Comparison of ENCODE assay signal across 11 cellular contexts in genomic region chr6:35392773-35393672, GRCh38. TPM values are rescaled to one million over a fixed set of nuclear protein-coding genes. Genes with fewer than 3 reads are reported as not detected.
DNase-seq lines count a peak whose midpoint lies in the region; ATAC-seq, FAIRE-seq and TF ChIP-seq lines count a peak whose summit lies in the region.
"Had no signal": no experiment of that assay in that cellular context is flagged by ENCODE, and none has a peak within 500 bp of the region (broad histone marks: within the 10 kb centered on the region; RNA-seq: fewer than 3 reads in every experiment).

No MANE protein-coding gene starts in this region.

- peak overlapping the region; percentile 87 for H2BK20ac ChIP-seq in IMR-90 (ENCODE audit: low read depth, low read length)

- CTCF ChIA-PET in IMR-90 (lab: Yijun Ruan, JAX): interaction anchor here (1.4 kb wide), 1 partner anchor 22 kb away, joined by 5 read pairs; no protein-coding TSS in a partner anchor

- no peak overlapping the region for H3K4me2 ChIP-seq in IMR-90 (ENCODE audit: low read depth, low read length)

- H3K9ac ChIP-seq in IMR-90 (ENCODE audit: low read depth, low read length): no peak overlapping the region; the same call in 1 of the 2 replicates

- peak overlapping the region; percentile 94; the same call in 2 of the 3 replicates for H2BK15ac ChIP-seq in IMR-90 (ENCODE audit: low read depth, low read length)

- H3K56ac ChIP-seq in IMR-90 (ENCODE audit: extremely low read depth, insufficient read depth, low read length): 0 out of 2 replicates have a peak overlapping the region, but pooled peaks have one; percentile 10

- H3K4me3 ChIP-seq in CD4-positive, CD25-positive, alpha-beta regulatory T cell (ENCODE audit: low read depth, low read length): peak overlapping the region; percentile 26
- no peak overlapping the region for H3K4me3 ChIP-seq in IMR-90 (ENCODE audit: insufficient read depth, low read depth, low read length)
- H3K4me3 ChIP-seq in bronchial epithelial cell (ENCODE audit: low read depth, low read length): peak overlapping the region; percentile 31
- H3K4me3 ChIP-seq: coronary artery had no signal

- peak overlapping the region; percentile 56 for H3K27ac ChIP-seq in CD4-positive, CD25-positive, alpha-beta regulatory T cell (ENCODE audit: insufficient read depth, low read length, poor library complexity, severe bottlenecking)
- peak overlapping the region; percentile 90 for H3K27ac ChIP-seq in IMR-90 (ENCODE audit: insufficient read depth, low read length)
- H3K27ac ChIP-seq: coronary artery had no signal

- H3K79me1 ChIP-seq in IMR-90 (ENCODE audit: low read depth in 1 of 2, low read length in 2 of 2): peaks cover 45 to 89% of the 10 kb centered on the region in 2 experiments

- H3K36me3 ChIP-seq in CD4-positive, CD25-positive, alpha-beta regulatory T cell (ENCODE audit: control insufficient read depth, insufficient read depth, low read length): no peaks in the 10 kb centered on the region
- H3K36me3 ChIP-seq in IMR-90 (ENCODE audit: control insufficient read depth, insufficient read depth, low read length) (peaks cover 3% of the 10 kb centered on the region), bronchial epithelial cell (ENCODE audit: control insufficient read depth, insufficient read depth, low read length) (peaks cover 3% of the 10 kb centered on the region)

- no peaks in the 10 kb centered on the region for H3K9me3 Mint-ChIP-seq in CD4-positive, CD25-positive, alpha-beta regulatory T cell
- no peaks in the 10 kb centered on the region for H3K9me3 Mint-ChIP-seq in naive thymus-derived CD8-positive, alpha-beta T cell
- H3K9me3 Mint-ChIP-seq: stimulated activated naive CD8-positive, alpha-beta T cell treated with anti-CD3 and anti-CD28 coated beads, Interleukin-15, Interleukin-2, amounts not matched to agents 100 ng/mL and 50 ng/mL, for 24 hours had no signal

- WGBS in IMR-90 (ENCODE audit: extremely low coverage in 2 of 2, insufficient read length in 1 of 2), 2 experiments: 83% methylated on average over 1 of the region's 6 CpGs; no CpG with 5 or more reads in 1 of the 2 experiments

- peak overlapping the region; percentile 55; the same call in 1 of the 2 replicates for H3K18ac ChIP-seq in IMR-90 (ENCODE audit: low read depth, low read length)

- no peak for TF ChIP-seq CTCF in IMR-90 (conservative IDR thresholded peaks at IDR 0.05; ENCODE audit: low read depth, low read length)
- no peak for TF ChIP-seq CTCF in bronchial epithelial cell (IDR thresholded peaks at IDR 0.05; ENCODE audit: insufficient read depth, low read length, severe bottlenecking)

- peak overlapping the region; percentile 99 for H2AK5ac ChIP-seq in IMR-90 (ENCODE audit: low read depth, low read length)

- H2AK9ac ChIP-seq in IMR-90 (replicated peaks; ENCODE audit: low read depth, low read length, poor library complexity): peak overlapping the region; percentile 88

- no peaks in the 10 kb centered on the region for H3K27me3 Mint-ChIP-seq in CD4-positive, CD25-positive, alpha-beta regulatory T cell
- H3K27me3 Mint-ChIP-seq in naive thymus-derived CD8-positive, alpha-beta T cell: no peaks in the 10 kb centered on the region
- H3K27me3 Mint-ChIP-seq: stimulated activated naive CD8-positive, alpha-beta T cell treated with anti-CD3 and anti-CD28 coated beads, Interleukin-15, Interleukin-2, amounts not matched to agents 100 ng/mL and 50 ng/mL, for 24 hours had no signal

- peaks cover 22% of the 10 kb centered on the region for H3K4me1 ChIP-seq in CD4-positive, CD25-positive, alpha-beta regulatory T cell (ENCODE audit: control insufficient read depth, insufficient read depth, low read length, poor library complexity, severe bottlenecking)
- H3K4me1 ChIP-seq in IMR-90 (ENCODE audit: control insufficient read depth, insufficient read depth, low read length): peaks cover 41% of the 10 kb centered on the region

- H4K8ac ChIP-seq in IMR-90 (ENCODE audit: low read depth in 2 of 2, low read length in 2 of 2): peak overlapping the region; percentile 60 to 95

- DNase-seq in CD4-positive, CD25-positive, alpha-beta regulatory T cell: no peak
- no peak for DNase-seq in IMR-90
- DNase-seq in bronchial epithelial cell (ENCODE audit: low read depth): peak; percentile 68
- no peak for DNase-seq in naive thymus-derived CD8-positive, alpha-beta T cell
- no peak for DNase-seq in islet precursor cell
- no peak for DNase-seq in DMS114 treated with DMSO at 0.1 percent for 48 hours (lab: John Stamatoyannopoulos, UW; ENCODE audit: unreplicated experiment)
- no peak for DNase-seq in NCI-H2227 treated with DMSO at 0.1 percent for 48 hours (lab: John Stamatoyannopoulos, UW)
- DNase-seq in NCI-H345 (lab: John Stamatoyannopoulos, UW): no peak

- H4K91ac ChIP-seq in IMR-90 (ENCODE audit: insufficient read depth, low read depth, low read length): peak overlapping the region; percentile 92

- H3K4me3 Mint-ChIP-seq in CD4-positive, CD25-positive, alpha-beta regulatory T cell: peak overlapping the region in 1 of 4 donors; percentile 16
- peak overlapping the region in 5 of 10 donors; percentile 24 to 60 (median 42) for H3K4me3 Mint-ChIP-seq in naive thymus-derived CD8-positive, alpha-beta T cell
- H3K4me3 Mint-ChIP-seq: stimulated activated naive CD8-positive, alpha-beta T cell treated with anti-CD3 and anti-CD28 coated beads, Interleukin-15, Interleukin-2, amounts not matched to agents 100 ng/mL and 50 ng/mL, for 24 hours had no signal

- H3K27ac Mint-ChIP-seq in CD4-positive, CD25-positive, alpha-beta regulatory T cell: peak overlapping the region; percentile 88 to 93 (median 90)
- H3K27ac Mint-ChIP-seq in naive thymus-derived CD8-positive, alpha-beta T cell: peak overlapping the region; percentile 57 to 96 (median 86)

- peak overlapping the region; percentile 96 for H2BK120ac ChIP-seq in IMR-90 (ENCODE audit: low read depth, low read length)

- ATAC-seq in CD4-positive, CD25-positive, alpha-beta regulatory T cell (ENCODE audit: low read depth in 2 of 2): no peak
- ATAC-seq in IMR-90 (ENCODE audit: low read depth): no peak
- ATAC-seq in naive thymus-derived CD8-positive, alpha-beta T cell: no peak

- H3K4ac ChIP-seq in IMR-90 (ENCODE audit: low read depth, low read length): peak overlapping the region; percentile 98

- TF ChIP-seq RAD21 in IMR-90 (IDR thresholded peaks at IDR 0.05; ENCODE audit: low read length): no peak

- POLR2A ChIA-PET in IMR-90 (lab: Charles Lee; ENCODE audit: unreplicated experiment): no interaction called here
- POLR2A ChIA-PET in naive thymus-derived CD8-positive, alpha-beta T cell (lab: Charles Lee): interaction anchor here (0.5 to 1.4 kb wide), 2 partner anchors 36 to 127 kb away, joined by 3 read pairs; no protein-coding TSS in a partner anchor

- in situ Hi-C loops in IMR-90 (cut with MboI; ENCODE audit: low sequenced_read_pairs): no loop called here

- H3K14ac ChIP-seq in IMR-90 (replicated peaks; ENCODE audit: low read depth, low read length): peak overlapping the region; percentile 95

- H3K23ac ChIP-seq in IMR-90 (ENCODE audit: low read depth, low read length): peak overlapping the region; percentile 40

- no peaks in the 10 kb centered on the region for H3K27me3 ChIP-seq in CD4-positive, CD25-positive, alpha-beta regulatory T cell (ENCODE audit: control insufficient read depth, insufficient read depth, low read length)
- no peaks in the 10 kb centered on the region for H3K27me3 ChIP-seq in IMR-90 (ENCODE audit: control insufficient read depth, insufficient read depth, low read length)
- no peaks in the 10 kb centered on the region for H3K27me3 ChIP-seq in bronchial epithelial cell (ENCODE audit: control insufficient read depth, insufficient read depth, low read length)

- dilution Hi-C loops in IMR-90 (cut with HindIII; ENCODE audit: low sequenced_read_pairs, unreplicated experiment): no loop called here

- FAIRE-seq in bronchial epithelial cell (lab: Jason Lieb, UNC): no peak
- FAIRE-seq: D721Med had no signal

- H2AFZ ChIP-seq in IMR-90 (replicated peaks; ENCODE audit: low read length, poor library complexity): peak overlapping the region; percentile 37

- H3K9me1 ChIP-seq in IMR-90 (ENCODE audit: insufficient read depth, low read length): peaks cover 59% of the 10 kb centered on the region

- TF ChIP-seq POLR2A in IMR-90 (IDR thresholded peaks at IDR 0.05; ENCODE audit: low read depth, low read length): no peak

- BruUV-seq in IMR-90 (replicated peaks; lab: Mats Ljungman, UMichigan): no TSS peak

- peaks cover 14% of the 10 kb centered on the region for H4K20me1 ChIP-seq in IMR-90 (ENCODE audit: insufficient read depth, low read length)

- H3K9me3 ChIP-seq in CD4-positive, CD25-positive, alpha-beta regulatory T cell (ENCODE audit: control insufficient read depth in 2 of 2, low read length in 2 of 2): no peaks in the 10 kb centered on the region
- H3K9me3 ChIP-seq in IMR-90 (ENCODE audit: control insufficient read depth, insufficient read depth, low read length): no peaks in the 10 kb centered on the region

- H2BK5ac ChIP-seq in IMR-90 (ENCODE audit: low read depth, low read length, poor library complexity, severe bottlenecking): peak overlapping the region; percentile 93

- H3K4me1 Mint-ChIP-seq in CD4-positive, CD25-positive, alpha-beta regulatory T cell: peaks cover 20 to 65% (median 33%) of the 10 kb centered on the region in 4 donors
- peaks cover 38 to 80% (median 69%) of the 10 kb centered on the region in 4 donors for H3K4me1 Mint-ChIP-seq in naive thymus-derived CD8-positive, alpha-beta T cell

- H3K36me3 Mint-ChIP-seq in CD4-positive, CD25-positive, alpha-beta regulatory T cell: peaks cover 13% of the 10 kb centered on the region
- H3K36me3 Mint-ChIP-seq in naive thymus-derived CD8-positive, alpha-beta T cell: peaks cover 0 to 16% (median 3%) of the 10 kb centered on the region in 3 donors

- intact Hi-C loops in IMR-90 (cut with micrococcal nuclease): no loop called here

- H4K5ac ChIP-seq in IMR-90 (ENCODE audit: low read depth, low read length): peak overlapping the region; percentile 9; the same call in 1 of the 2 replicates

RNA-seq across cellular contexts. Expression of gene PPARD, which starts 50.7 kb away (rescaled TPM):
- 37.3 TPM for total RNA-seq in CD4-positive, CD25-positive, alpha-beta regulatory T cell
- 1 to 10 TPM; 3.8 to 6.6 (median 5.1) TPM for polyA plus RNA-seq in CD4-positive, CD25-positive, alpha-beta regulatory T cell
- total RNA-seq in IMR-90 (2012; rRNA removed): 10.0 and 10.4 TPM in 2 replicates
- 69.0 and 78.3 TPM in 2 replicates for polyA plus RNA-seq in IMR-90 (2012; rRNA removed)
- polyA plus RNA-seq in IMR-90 (2012; cell fraction: cytosol; rRNA removed): 29.4 and 63.1 TPM in 2 replicates
- 86.7 and 158 TPM in 2 replicates for polyA plus RNA-seq in IMR-90 (2012; cell fraction: nucleus; rRNA removed; ENCODE audit: low replicate concordance)
- 10.3 and 16.9 TPM in 2 replicates for total RNA-seq in bronchial epithelial cell
- 10 to 100 TPM; 48.7 to 50.6 TPM for total RNA-seq in naive thymus-derived CD8-positive, alpha-beta T cell
- polyA plus RNA-seq in naive thymus-derived CD8-positive, alpha-beta T cell: 10 to 100 TPM in 1 of 3 donors, 1 to 10 TPM in 2; 1.9 to 14.3 (median 5.5) TPM

RNA-seq across cellular contexts. Expression of gene FANCE, which starts 59.1 kb away (rescaled TPM):
- 5.5 TPM for total RNA-seq in CD4-positive, CD25-positive, alpha-beta regulatory T cell
- polyA plus RNA-seq in CD4-positive, CD25-positive, alpha-beta regulatory T cell: 1 to 10 TPM; 4.8 to 6.6 (median 5.2) TPM
- total RNA-seq in IMR-90 (2012; rRNA removed) (7.5 and 9.1 TPM in 2 replicates), bronchial epithelial cell (41.5 and 46.3 TPM in 2 replicates)
- 6.8 and 7.1 TPM in 2 replicates for polyA plus RNA-seq in IMR-90 (2012; rRNA removed)
- polyA plus RNA-seq in IMR-90 (2012; cell fraction: cytosol; rRNA removed): 4.5 and 6.8 TPM in 2 replicates
- 5.0 and 6.6 TPM in 2 replicates for polyA plus RNA-seq in IMR-90 (2012; cell fraction: nucleus; rRNA removed; ENCODE audit: low replicate concordance)
- total RNA-seq in naive thymus-derived CD8-positive, alpha-beta T cell: 1 to 10 TPM; 9.0 to 9.3 TPM
- 1 to 10 TPM; 3.2 to 5.5 (median 3.3) TPM for polyA plus RNA-seq in naive thymus-derived CD8-positive, alpha-beta T cell
